Comparison of ENCODE assay signal across 31 cellular contexts in genomic region chr6:133746417-133746770, GRCh38.
"Had no signal": no experiment of that assay in that cellular context is flagged by ENCODE, and none has a peak within 500 bp of the region (broad histone marks: within the 10 kb centered on the region; RNA-seq: fewer than 3 reads in every experiment).

No MANE protein-coding gene starts in this region.

- H3K4me3 Mint-ChIP-seq: activated CD4-positive, alpha-beta T cell treated with anti-CD3 and anti-CD28 coated beads for 36 hours; activated CD4-positive, alpha-beta T cell treated with anti-CD3 and anti-CD28 coated beads, Interleukin-2, amount 10 ng/mL, durations not matched to agents 7 days and 5 days; activated CD8-positive, alpha-beta T cell treated with anti-CD3 and anti-CD28 coated beads, Interleukin-2, amount 10 ng/mL, durations not matched to agents 7 days and 5 days; activated naive CD4-positive, alpha-beta T cell treated with anti-CD3 and anti-CD28 coated beads, Interleukin-2, amount 50 U/mL, for 24 hours; activated naive CD8-positive, alpha-beta T cell treated with anti-CD3 and anti-CD28 coated beads, Interleukin-2, amount 10 ng/mL, durations not matched to agents 7 days and 5 days; activated T-cell treated with anti-CD3 and anti-CD28 coated beads, Interleukin-2, amount 50 U/mL, for 24 hours; central memory CD8-positive, alpha-beta T cell; T-cell; T-helper 17 cell; WTC11 had no signal

- H3K9me3 Mint-ChIP-seq: activated CD4-positive, alpha-beta T cell treated with anti-CD3 and anti-CD28 coated beads, Interleukin-2, amount 10 ng/mL, durations not matched to agents 7 days and 5 days; activated naive CD4-positive, alpha-beta T cell treated with anti-CD3 and anti-CD28 coated beads, Interleukin-2, amount 50 U/mL, for 24 hours; activated naive CD8-positive, alpha-beta T cell treated with anti-CD3 and anti-CD28 coated beads, Interleukin-2, amount 10 ng/mL, durations not matched to agents 7 days and 5 days; activated T-cell treated with anti-CD3 and anti-CD28 coated beads, Interleukin-2, amount 50 U/mL, for 24 hours; activated T-helper 2 cell treated with anti-CD3 and anti-CD28 coated beads, Interferon-gamma antibody, Interleukin-2, Interleukin-4, amounts not matched to agents 10 μg/mL and 5 μg/mL and 100 μg/mL, durations not matched to agents 14 hours and 24 hours and 36 hours; central memory CD8-positive, alpha-beta T cell; T-cell; WTC11 had no signal

- H3K9me3 ChIP-seq: ascending aorta, MG63, SJSA1, SK-N-SH had no signal

- H3K4me1 Mint-ChIP-seq: activated CD4-positive, alpha-beta T cell treated with anti-CD3 and anti-CD28 coated beads for 36 hours; activated CD4-positive, alpha-beta T cell treated with anti-CD3 and anti-CD28 coated beads, Interleukin-2, amount 10 ng/mL, durations not matched to agents 7 days and 5 days; activated naive CD4-positive, alpha-beta T cell treated with anti-CD3 and anti-CD28 coated beads, Interleukin-2, amount 50 U/mL, for 24 hours; activated naive CD8-positive, alpha-beta T cell treated with anti-CD3 and anti-CD28 coated beads, Interleukin-2, amount 10 ng/mL, durations not matched to agents 7 days and 5 days; central memory CD8-positive, alpha-beta T cell; T-cell; T-helper 17 cell had no signal

- H3K4me3 ChIP-seq: ascending aorta, cardiac muscle cell, MG63, SJSA1 had no signal

- H3K27me3 Mint-ChIP-seq: activated CD4-positive, alpha-beta T cell treated with anti-CD3 and anti-CD28 coated beads, Interleukin-2, amount 10 ng/mL, durations not matched to agents 7 days and 5 days; activated naive CD8-positive, alpha-beta T cell treated with anti-CD3 and anti-CD28 coated beads, Interleukin-2, amount 10 ng/mL, durations not matched to agents 7 days and 5 days; central memory CD8-positive, alpha-beta T cell; T-helper 17 cell had no signal

- H3K27ac ChIP-seq: ascending aorta, cardiac muscle cell had no signal

- H3K27ac Mint-ChIP-seq: activated CD4-positive, alpha-beta T cell treated with anti-CD3 and anti-CD28 coated beads for 36 hours; activated CD4-positive, alpha-beta T cell treated with anti-CD3 and anti-CD28 coated beads, Interleukin-2, amount 10 ng/mL, durations not matched to agents 7 days and 5 days; activated CD8-positive, alpha-beta T cell treated with anti-CD3 and anti-CD28 coated beads, Interleukin-2, amount 10 ng/mL, durations not matched to agents 7 days and 5 days; activated naive CD4-positive, alpha-beta T cell treated with anti-CD3 and anti-CD28 coated beads, Interleukin-2, amount 50 U/mL, for 24 hours; activated naive CD8-positive, alpha-beta T cell treated with anti-CD3 and anti-CD28 coated beads, Interleukin-2, amount 10 ng/mL, durations not matched to agents 7 days and 5 days; activated T-cell treated with anti-CD3 and anti-CD28 coated beads, Interleukin-2, amount 50 U/mL, for 24 hours; activated T-helper 2 cell treated with anti-CD3 and anti-CD28 coated beads, Interferon-gamma antibody, Interleukin-2, Interleukin-4, amounts not matched to agents 10 μg/mL and 5 μg/mL and 100 μg/mL, durations not matched to agents 14 hours and 24 hours and 36 hours; T-cell; T-helper 17 cell; WTC11 had no signal

- ATAC-seq: activated CD4-positive, alpha-beta T cell treated with anti-CD3 and anti-CD28 coated beads for 36 hours; activated CD4-positive, CD25-positive, alpha-beta regulatory T cell treated with anti-CD3 and anti-CD28 coated beads, Interleukin-2, amount 50 U/mL, for 24 hours; activated CD8-positive, alpha-beta T cell treated with anti-CD3 and anti-CD28 coated beads, Interleukin-2, amount 10 ng/mL, durations not matched to agents 7 days and 5 days; T-cell; T-helper 17 cell had no signal

- H3K36me3 Mint-ChIP-seq: activated naive CD4-positive, alpha-beta T cell treated with anti-CD3 and anti-CD28 coated beads, Interleukin-2, amount 50 U/mL, for 24 hours; activated naive CD8-positive, alpha-beta T cell treated with anti-CD3 and anti-CD28 coated beads, Interleukin-2, amount 10 ng/mL, durations not matched to agents 7 days and 5 days; T-cell; WTC11 had no signal

- H3K9ac ChIP-seq: SK-N-SH had no signal

- H3K27me3 ChIP-seq: ascending aorta, cardiac muscle cell, MG63, SJSA1 had no signal

- DNase-seq: activated CD4-positive, alpha-beta T cell treated with anti-CD3 and anti-CD28 coated beads for 36 hours; activated CD4-positive, alpha-beta T cell treated with anti-CD3 and anti-CD28 coated beads, Interleukin-2, amount 10 ng/mL, durations not matched to agents 7 days and 5 days; activated CD4-positive, alpha-beta T cell treated with anti-CD3 and anti-CD28 coated beads, Interleukin-2, amount 50 U/mL, for 48 hours; activated CD8-positive, alpha-beta T cell treated with anti-CD3 and anti-CD28 coated beads, Interleukin-2, amount 10 ng/mL, durations not matched to agents 7 days and 5 days; activated gamma-delta T cell; activated naive CD4-positive, alpha-beta T cell treated with Interleukin-2 at 50 U/mL for 16 hours; activated naive CD8-positive, alpha-beta T cell treated with anti-CD3 and anti-CD28 coated beads, Interleukin-2, amount 10 ng/mL, durations not matched to agents 7 days and 5 days; activated T-cell treated with anti-CD3 and anti-CD28 coated beads, Interleukin-2, amount 50 U/mL, for 24 hours; amygdala; Kasumi-1; MG63; NCI-H1048; NCI-H1105 treated with DMSO at 0.1 percent for 48 hours; NCI-H1436; NCI-H1694; NCI-H1930; NCI-H2081 treated with DMSO at 0.1 percent for 48 hours; NCI-H345; NCI-H524 treated with DMSO at 0.1 percent for 48 hours; SHP77 treated with DMSO at 0.1 percent for 48 hours; SK-N-SH; T-cell; T-helper 17 cell had no signal

- H3K36me3 ChIP-seq: ascending aorta, cardiac muscle cell, MG63, SJSA1 had no signal

- H3K9me2 ChIP-seq: SK-N-SH had no signal

- H3K4me2 ChIP-seq: SK-N-SH had no signal

- H3K4me1 ChIP-seq: ascending aorta had no signal
